In genomic region chr9:34664281-34665108, GRCh38 we compare ENCODE assay signal across 8 cellular contexts. TPM values are rescaled to one million over a fixed set of nuclear protein-coding genes. Genes with fewer than 3 reads are reported as not detected.
A peak's percentile ranks its signal among the peaks of the same experiment; 100 is the strongest.
DNase-seq lines count a peak whose midpoint lies in the region; ATAC-seq and TF ChIP-seq lines count a peak whose summit lies in the region.

No MANE protein-coding gene starts in this region.

- peaks cover 4% of the 10 kb centered on the region for H3K4me1 ChIP-seq in ovary (ENCODE audit: insufficient read depth)

- no peak for TF ChIP-seq POLR2A in ovary (IDR thresholded peaks at IDR 0.05)

- H3K27ac Mint-ChIP-seq in activated naive CD8-positive, alpha-beta T cell treated with anti-CD3 and anti-CD28 coated beads, Interleukin-2, amount 10 ng/mL, durations not matched to agents 7 days and 5 days, result peak overlapping the region; percentile 85
- H3K27ac Mint-ChIP-seq in type B pancreatic cell, result peak overlapping the region; percentile 77

- H3K9me3 ChIP-seq in SK-N-MC (ENCODE audit: low read depth, low read length), result no peaks in the 10 kb centered on the region
- no peaks in the 10 kb centered on the region for H3K9me3 ChIP-seq in ovary

- POLR2A ChIA-PET in activated naive CD8-positive, alpha-beta T cell treated with anti-CD3 and anti-CD28 coated beads, Interleukin-2, amount 10 ng/mL, durations not matched to agents 7 days and 5 days (lab: Charles Lee), result interaction anchor here (0.6 to 3.3 kb wide), 8 partner anchors 11 to 44 kb away, joined by 3 to 47 read pairs (median 4); partner anchors contain the start of genes DCTN3, GALT, IL11RA and SIGMAR1

- peak overlapping the region; percentile 91 for H3K4me3 Mint-ChIP-seq in activated naive CD8-positive, alpha-beta T cell treated with anti-CD3 and anti-CD28 coated beads, Interleukin-2, amount 10 ng/mL, durations not matched to agents 7 days and 5 days
- peak overlapping the region; percentile 96 for H3K4me3 Mint-ChIP-seq in type B pancreatic cell

- no peaks in the 10 kb centered on the region for H3K27me3 Mint-ChIP-seq in activated naive CD8-positive, alpha-beta T cell treated with anti-CD3 and anti-CD28 coated beads, Interleukin-2, amount 10 ng/mL, durations not matched to agents 7 days and 5 days
- no peaks in the 10 kb centered on the region for H3K27me3 Mint-ChIP-seq in type B pancreatic cell

- peaks cover 32% of the 10 kb centered on the region for H3K4me1 Mint-ChIP-seq in activated naive CD8-positive, alpha-beta T cell treated with anti-CD3 and anti-CD28 coated beads, Interleukin-2, amount 10 ng/mL, durations not matched to agents 7 days and 5 days
- peaks cover 9% of the 10 kb centered on the region for H3K4me1 Mint-ChIP-seq in type B pancreatic cell (ENCODE audit: unreplicated experiment)

- peaks cover 3% of the 10 kb centered on the region for H3K9me3 Mint-ChIP-seq in activated naive CD8-positive, alpha-beta T cell treated with anti-CD3 and anti-CD28 coated beads, Interleukin-2, amount 10 ng/mL, durations not matched to agents 7 days and 5 days
- peaks cover under 1% of the 10 kb centered on the region for H3K9me3 Mint-ChIP-seq in type B pancreatic cell

- H3K4me3 ChIP-seq in HL-60 (replicated peaks; ENCODE audit: insufficient read depth, low read length) (peak overlapping the region; percentile 47), SK-N-MC (peak overlapping the region; percentile 95), ovary (peak overlapping the region; percentile 81)

- DNase-seq in AG20443 (ENCODE audit: low spot score) (peak; percentile 84), HL-60 (ENCODE audit: low read depth in 1 of 2, low spot score in 1 of 2) (peak; percentile 49 to 79), SK-N-MC (ENCODE audit: low read depth, low spot score) (no peak), Right ventricle myocardium superior (peak; percentile 88), ovary (peak; percentile 70 to 83 (median 76)), type B pancreatic cell (ENCODE audit: extremely low spot score, unreplicated experiment) (no peak)
- DNase-seq in activated naive CD8-positive, alpha-beta T cell treated with anti-CD3 and anti-CD28 coated beads, Interleukin-2, amount 10 ng/mL, durations not matched to agents 7 days and 5 days, result peak; percentile 83

- ATAC-seq in GM18907 (IDR thresholded peaks at IDR 0.05; ENCODE audit: unreplicated experiment) (peak; percentile 40), Right ventricle myocardium superior (ENCODE audit: poor library complexity) (peak; percentile 51)
- peak; percentile 63 for ATAC-seq in activated naive CD8-positive, alpha-beta T cell treated with anti-CD3 and anti-CD28 coated beads, Interleukin-2, amount 10 ng/mL, durations not matched to agents 7 days and 5 days (ENCODE audit: low read depth)

- TF ChIP-seq EP300 in ovary (IDR thresholded peaks at IDR 0.05), result no peak

- H3K27ac ChIP-seq in HL-60 (replicated peaks) (peak overlapping the region; percentile 61), SK-N-MC (no peak overlapping the region), ovary (peak overlapping the region; percentile 59 to 94)

- WGBS in ovary, 3 donors, result 10 to 17% (median 15%) methylated on average over 25 of the region's 25 CpGs

- peak overlapping the region; percentile 58 for H3K9ac ChIP-seq in SK-N-MC (ENCODE audit: insufficient read length)

- peaks cover 26% of the 10 kb centered on the region for H3K36me3 Mint-ChIP-seq in activated naive CD8-positive, alpha-beta T cell treated with anti-CD3 and anti-CD28 coated beads, Interleukin-2, amount 10 ng/mL, durations not matched to agents 7 days and 5 days
- peaks cover 15% of the 10 kb centered on the region for H3K36me3 Mint-ChIP-seq in type B pancreatic cell

- TF ChIP-seq CTCF in HL-60 (IDR thresholded peaks at IDR 0.05; ENCODE audit: insufficient read depth, low read length), result peak; percentile 89
- peak; percentile 36 to 62 (median 58) for TF ChIP-seq CTCF in ovary (IDR thresholded peaks at IDR 0.05)
- peak; percentile 75 for TF ChIP-seq CTCF in type B pancreatic cell (conservative IDR thresholded peaks at IDR 0.05)

- H3K27me3 ChIP-seq in HL-60 (ENCODE audit: insufficient read depth, poor library complexity, severe bottlenecking) (no peaks in the 10 kb centered on the region), ovary (no peaks in the 10 kb centered on the region)

- H3K36me3 ChIP-seq in SK-N-MC (ENCODE audit: insufficient read depth, low read length), result peaks cover 14% of the 10 kb centered on the region; the same call in 1 of the 2 replicates
- H3K36me3 ChIP-seq in ovary, result no peaks in the 10 kb centered on the region

- intact Hi-C loops in Right ventricle myocardium superior (cut with DNase I) (no loop called here), ovary (cut with DNase I) (loop anchor here in 1 of 4 donors (10.0 kb wide), 1 partner anchor 1500 kb away; the partner anchor contains the start of gene B4GALT1)

RNA-seq across cellular contexts. Expression of gene CCL27, which starts 2.0 kb away (rescaled TPM):
- total RNA-seq in activated naive CD8-positive, alpha-beta T cell treated with anti-CD3 and anti-CD28 coated beads, Interleukin-2, amount 10 ng/mL, durations not matched to agents 7 days and 5 days, result under 1 TPM in 1 of 2 experiments, not detected in 1; 0.43 TPM
- not detected for total RNA-seq in Right ventricle myocardium superior
- 1 to 10 TPM in 1 of 7 donors, under 1 TPM in 3, not detected in 3; 0.48 to 1.1 (median 0.69) TPM for total RNA-seq in ovary
- polyA plus RNA-seq in ovary, result under 1 TPM in 1 of 2 donors, not detected in 1; 0.21 TPM
- total RNA-seq in type B pancreatic cell (ENCODE audit: low replicate concordance), result 0.43 and 1.1 TPM in 2 replicates

RNA-seq across cellular contexts. Expression of gene IL11RA, which starts 12.5 kb away (rescaled TPM):
- 10 to 100 TPM; 77.0 to 79.1 TPM for total RNA-seq in activated naive CD8-positive, alpha-beta T cell treated with anti-CD3 and anti-CD28 coated beads, Interleukin-2, amount 10 ng/mL, durations not matched to agents 7 days and 5 days
- total RNA-seq in Right ventricle myocardium superior, result 48.8 TPM
- total RNA-seq in ovary, result 10 to 100 TPM; 17.3 to 54.3 (median 35.8) TPM
- polyA plus RNA-seq in ovary, result 10 to 100 TPM; 25.4 to 40.2 TPM
- 10.8 and 53.8 TPM in 2 replicates for total RNA-seq in type B pancreatic cell (ENCODE audit: low replicate concordance)

RNA-seq across cellular contexts. Expression of gene GALT, which starts 18.0 kb away (rescaled TPM):
- total RNA-seq in activated naive CD8-positive, alpha-beta T cell treated with anti-CD3 and anti-CD28 coated beads, Interleukin-2, amount 10 ng/mL, durations not matched to agents 7 days and 5 days, result 100 to 1,000 TPM; 119 to 127 TPM
- total RNA-seq in Right ventricle myocardium superior (53.8 TPM), ovary (10 to 100 TPM; 33.1 to 63.3 (median 45.2) TPM), type B pancreatic cell (ENCODE audit: low replicate concordance) (48.8 and 70.5 TPM in 2 replicates)
- polyA plus RNA-seq in ovary, result 10 to 100 TPM; 43.7 to 48.9 TPM

RNA-seq across cellular contexts. Expression of gene CCL19, which starts 26.6 kb away (rescaled TPM):
- total RNA-seq in activated naive CD8-positive, alpha-beta T cell treated with anti-CD3 and anti-CD28 coated beads, Interleukin-2, amount 10 ng/mL, durations not matched to agents 7 days and 5 days, result not detected
- total RNA-seq in Right ventricle myocardium superior (0.70 TPM), ovary (10 to 100 TPM in 1 of 7 donors, under 1 TPM in 1, not detected in 5; 0.97 to 14.9 TPM), type B pancreatic cell (ENCODE audit: low replicate concordance) (not detected in 2 replicates)
- polyA plus RNA-seq in ovary, result 10 to 100 TPM in 1 of 2 donors, under 1 TPM in 1; 0.40 to 14.5 TPM

RNA-seq across cellular contexts. Expression of gene SIGMAR1, which starts 26.9 kb away (rescaled TPM):
- total RNA-seq in activated naive CD8-positive, alpha-beta T cell treated with anti-CD3 and anti-CD28 coated beads, Interleukin-2, amount 10 ng/mL, durations not matched to agents 7 days and 5 days, result 10 to 100 TPM; 48.8 to 55.4 TPM
- 22.2 TPM for total RNA-seq in Right ventricle myocardium superior
- total RNA-seq in ovary, result 10 to 100 TPM; 47.2 to 73.9 (median 54.3) TPM
- 10 to 100 TPM; 52.7 to 92.4 TPM for polyA plus RNA-seq in ovary
- total RNA-seq in type B pancreatic cell (ENCODE audit: low replicate concordance), result 59.0 and 79.7 TPM in 2 replicates

Comparison
In these comparisons a context has a peak if more than half of its experiments do, and no peak if none do; other contexts are left out.
1. DNase-seq: peak in AG20443 (single experiment), HL-60 (2 of 2), activated naive CD8-positive, alpha-beta T cell treated with anti-CD3 and anti-CD28 coated beads, Interleukin-2, amount 10 ng/mL, durations not matched to agents 7 days and 5 days (single experiment), Right ventricle myocardium superior (single experiment) and ovary (5 of 5); none in SK-N-MC (single experiment) and type B pancreatic cell (single experiment).
2. Peak in every context shown above with its lines, with median percentiles within 50 percentile points of each other: ATAC-seq, H3K4me3 ChIP-seq and CTCF ChIP-seq.